1 cellular context compared by ENCODE assay signal in genomic region chr16:87451563-87452210, GRCh38.
TF ChIP-seq lines count a peak whose summit lies in the region.

No MANE protein-coding gene starts in this region.

TF ChIP-seq in H1, 55 proteins besides CTCF, POLR2A, EP300 and RAD21:
- TF ChIP-seq SP2 (IDR thresholded peaks at IDR 0.05; ENCODE audit: low read length) (no peak), SAP30 (IDR thresholded peaks at IDR 0.05; ENCODE audit: insufficient read depth, insufficient replicate concordance, low read length) (no peak), FOSL1 (IDR thresholded peaks at IDR 0.05; ENCODE audit: insufficient read depth, low read depth, low read length) (no peak), HDAC6 (IDR thresholded peaks at IDR 0.05; ENCODE audit: low read depth, low read length) (no peak), RNF2 (IDR thresholded peaks at IDR 0.05; ENCODE audit: borderline replicate concordance, low read depth, low read length, missing control alignments, poor library complexity, severe bottlenecking) (no peak)
